18 cellular contexts compared by ENCODE assay signal in the genomic region with DNA sequence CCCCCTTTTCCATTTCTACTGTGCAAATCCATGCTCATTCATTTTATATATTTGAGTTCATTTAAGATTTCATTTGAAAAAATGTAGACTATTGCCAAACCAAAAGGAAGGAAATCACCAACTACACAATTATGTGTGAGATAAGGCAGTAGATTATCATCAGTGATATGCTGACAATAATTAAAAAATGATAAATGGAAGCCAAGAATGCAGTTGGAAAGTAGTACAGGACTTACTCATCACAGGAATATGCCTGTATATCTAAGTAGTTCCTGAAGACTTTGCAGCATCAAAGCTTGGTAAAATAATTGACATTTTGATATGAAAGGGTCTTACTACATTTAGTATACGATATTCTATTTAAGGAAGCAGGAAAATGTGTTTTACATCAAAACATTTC.
A peak's percentile ranks its signal among the peaks of the same experiment; 100 is the strongest.
DNase-seq lines count a peak whose midpoint lies in the region; ATAC-seq, FAIRE-seq and TF ChIP-seq lines count a peak whose summit lies in the region.
"Had no signal": no experiment of that assay in that cellular context is flagged by ENCODE, and none has a peak within 500 bp of the region (broad histone marks: within the 10 kb centered on the region; RNA-seq: fewer than 3 reads in every experiment).

No MANE protein-coding gene starts in this region.

- no peaks in the 10 kb centered on the region for H3K79me2 ChIP-seq in astrocyte (ENCODE audit: insufficient read depth, low read length)

- H3K9me3 Mint-ChIP-seq in HFFc6: peaks cover 7% of the 10 kb centered on the region; the same call in 1 of the 2 replicates
- peaks cover 4% of the 10 kb centered on the region for H3K9me3 Mint-ChIP-seq in astrocyte (ENCODE audit: unreplicated experiment)

- TF ChIP-seq CTCF in AG09309 (IDR thresholded peaks at IDR 0.05; ENCODE audit: control insufficient read depth, insufficient read depth, low read depth, low read length, missing control alignments): no peak
- TF ChIP-seq CTCF in HFFc6 (IDR thresholded peaks at IDR 0.05): no peak
- TF ChIP-seq CTCF in astrocyte (IDR thresholded peaks at IDR 0.05; ENCODE audit: insufficient read depth, low read depth, low read length): no peak

- no peaks in the 10 kb centered on the region for H3K36me3 ChIP-seq in astrocyte (ENCODE audit: insufficient read depth, low read length)

- no peak overlapping the region for H3K9ac ChIP-seq in astrocyte (ENCODE audit: low read length)
- H3K9ac ChIP-seq: BLaER1 treated with 17β-estradiol and CSF1 and Interleukin-3, amounts not matched to agents 10 nM and 100 nM had no signal

- no peaks in the 10 kb centered on the region for H3K27me3 Mint-ChIP-seq in HFFc6 (ENCODE audit: insufficient read depth)
- H3K27me3 Mint-ChIP-seq in astrocyte (ENCODE audit: low read depth, unreplicated experiment): no peaks in the 10 kb centered on the region
- H3K27me3 Mint-ChIP-seq: CD8-positive, alpha-beta memory T cell had no signal

- no peak overlapping the region for H3K4me2 ChIP-seq in astrocyte (ENCODE audit: low read length)
- H3K4me2 ChIP-seq: BLaER1 treated with 17β-estradiol and CSF1 and Interleukin-3, amounts not matched to agents 10 nM and 100 nM had no signal

- H3K9me3 ChIP-seq in astrocyte (ENCODE audit: insufficient read depth, low read depth, low read length): no peaks in the 10 kb centered on the region

- peaks cover 14% of the 10 kb centered on the region for H3K4me1 Mint-ChIP-seq in HFFc6 (ENCODE audit: low read depth)
- H3K4me1 Mint-ChIP-seq in astrocyte (ENCODE audit: low read depth, unreplicated experiment): no peaks in the 10 kb centered on the region
- H3K4me1 Mint-ChIP-seq: CD8-positive, alpha-beta memory T cell had no signal

- H3K27ac Mint-ChIP-seq in HFFc6 (peak overlapping the region; percentile 33; the same call in 1 of the 2 replicates), astrocyte (ENCODE audit: unreplicated experiment) (no peak overlapping the region)

- no peak overlapping the region for H2AFZ ChIP-seq in astrocyte (ENCODE audit: low read depth, low read length)

- H3K4me3 Mint-ChIP-seq in HFFc6 (no peak overlapping the region), astrocyte (ENCODE audit: unreplicated experiment) (no peak overlapping the region)
- H3K4me3 Mint-ChIP-seq: CD8-positive, alpha-beta memory T cell had no signal

- H3K4me3 ChIP-seq in AG09309 (ENCODE audit: control insufficient read depth, low read depth, low read length): no peak overlapping the region
- no peak overlapping the region for H3K4me3 ChIP-seq in astrocyte (ENCODE audit: insufficient read depth, low read depth, low read length)
- H3K4me3 ChIP-seq: BLaER1 treated with 17β-estradiol and CSF1 and Interleukin-3, amounts not matched to agents 10 nM and 100 nM had no signal

- H4K20me1 ChIP-seq in astrocyte (ENCODE audit: insufficient read depth, low read length): peaks cover 3% of the 10 kb centered on the region
- H4K20me1 ChIP-seq: BLaER1 treated with 17β-estradiol and CSF1 and Interleukin-3, amounts not matched to agents 10 nM and 100 nM had no signal

- DNase-seq in AG09309 (ENCODE audit: low read depth): peak; percentile 4
- DNase-seq in HFFc6: peak; percentile 18
- peak; percentile 67 for DNase-seq in astrocyte (ENCODE audit: low read depth)
- DNase-seq in iris pigment epithelial cell (ENCODE audit: low read depth): peak; percentile 61
- no peak for DNase-seq in NCI-H2227 (lab: John Stamatoyannopoulos, UW; ENCODE audit: unreplicated experiment)
- DNase-seq in NK-92 (lab: John Stamatoyannopoulos, UW; ENCODE audit: unreplicated experiment): no peak
- DNase-seq: 8988T; CD8-positive, alpha-beta memory T cell; DND-41; Karpas-422; NCI-H1105; NCI-H1694 treated with DMSO at 0.1 percent for 48 hours; NCI-H69 had no signal

- peak; percentile 59 for FAIRE-seq in astrocyte (lab: Jason Lieb, UNC)
- FAIRE-seq: H1 had no signal

- no peak for ATAC-seq in HG02759 (IDR thresholded peaks at IDR 0.05; ENCODE audit: unreplicated experiment)
- no peak for ATAC-seq in HG03135 (IDR thresholded peaks at IDR 0.05; ENCODE audit: unreplicated experiment)

- no peak overlapping the region for H3K27ac ChIP-seq in astrocyte (ENCODE audit: low read depth, low read length)
- H3K27ac ChIP-seq: BLaER1 treated with 17β-estradiol and CSF1 and Interleukin-3, amounts not matched to agents 10 nM and 100 nM; RWPE1 had no signal

- H3K27me3 ChIP-seq in astrocyte (ENCODE audit: insufficient read depth, low read length): no peaks in the 10 kb centered on the region
- H3K27me3 ChIP-seq: BLaER1 treated with 17β-estradiol and CSF1 and Interleukin-3, amounts not matched to agents 10 nM and 100 nM had no signal

- H3K36me3 Mint-ChIP-seq in HFFc6 (ENCODE audit: low read depth): peaks cover 24% of the 10 kb centered on the region
- peaks cover 8% of the 10 kb centered on the region for H3K36me3 Mint-ChIP-seq in astrocyte (ENCODE audit: low read depth, unreplicated experiment)

- H3K4me1 ChIP-seq in astrocyte (ENCODE audit: insufficient read depth, low read length): no peaks in the 10 kb centered on the region
- H3K4me1 ChIP-seq: BLaER1 treated with 17β-estradiol and CSF1 and Interleukin-3, amounts not matched to agents 10 nM and 100 nM had no signal

Comparison
In these comparisons a context has a peak if more than half of its experiments do, and no peak if none do; other contexts are left out.
1. DNase-seq: peak in AG09309 (single experiment), HFFc6 (single experiment), astrocyte (single experiment) and iris pigment epithelial cell (single experiment); none in NCI-H2227 (single experiment) and NK-92 (single experiment).